19 cellular contexts compared by ENCODE assay signal in genomic region chr21:27759820-27760219, GRCh38.
DNase-seq lines count a peak whose midpoint lies in the region; ATAC-seq and TF ChIP-seq lines count a peak whose summit lies in the region.
"Had no signal": no experiment of that assay in that cellular context is flagged by ENCODE, and none has a peak within 500 bp of the region (broad histone marks: within the 10 kb centered on the region; RNA-seq: fewer than 3 reads in every experiment).

No MANE protein-coding gene starts in this region.

- no peaks in the 10 kb centered on the region for H3K4me1 ChIP-seq in lower lobe of right lung
- no peaks in the 10 kb centered on the region for H3K4me1 ChIP-seq in CD8-positive, alpha-beta memory T cell (ENCODE audit: insufficient read depth, low read length)
- H3K4me1 ChIP-seq: testis had no signal

- peaks cover 0 to 15% (median 3%) of the 10 kb centered on the region in 5 donors for H3K9me3 Mint-ChIP-seq in CD8-positive, alpha-beta memory T cell
- H3K9me3 Mint-ChIP-seq: activated T-helper 1 cell treated with anti-CD3 and anti-CD28 coated beads, Interleukin-12 subunit alpha, Interleukin-12 subunit beta, Interleukin-2, Interleukin-4 antibody, amounts not matched to agents 30 ng/mL and 10 ng/mL and 1 ng/mL, durations not matched to agents 14 hours and 24 hours and 36 hours; memory B cell had no signal

- ATAC-seq in lower lobe of right lung (peak in 1 of 2 donors; percentile 64), T-helper 17 cell (no peak)
- ATAC-seq: activated CD4-positive, alpha-beta T cell treated with anti-CD3 and anti-CD28 coated beads for 36 hours; naive thymus-derived CD4-positive, alpha-beta T cell; stimulated activated naive B cell treated with anti-CD40 and anti-IgM and Interleukin-4, amounts not matched to agents 10 μg/mL and 1 μg/mL and 100 μg/mL, for 72 hours had no signal

- H3K27ac Mint-ChIP-seq in CD8-positive, alpha-beta memory T cell, result no peak overlapping the region
- H3K27ac Mint-ChIP-seq in T-helper 17 cell, result no peak overlapping the region
- H3K27ac Mint-ChIP-seq: activated CD4-positive, alpha-beta T cell treated with anti-CD3 and anti-CD28 coated beads for 36 hours; activated T-helper 1 cell treated with anti-CD3 and anti-CD28 coated beads, Interleukin-12 subunit alpha, Interleukin-12 subunit beta, Interleukin-2, Interleukin-4 antibody, amounts not matched to agents 30 ng/mL and 10 ng/mL and 1 ng/mL, durations not matched to agents 14 hours and 24 hours and 36 hours; memory B cell; naive thymus-derived CD4-positive, alpha-beta T cell; stimulated activated naive B cell treated with anti-CD40 and anti-IgM and Interleukin-4, amounts not matched to agents 10 μg/mL and 1 μg/mL and 100 μg/mL, for 72 hours had no signal

- TF ChIP-seq CTCF in LNCaP clone FGC (IDR thresholded peaks at IDR 0.05; ENCODE audit: control insufficient read depth, extremely low read depth, insufficient read depth) (peak; percentile 40), epithelial cell of esophagus (IDR thresholded peaks at IDR 0.05; ENCODE audit: insufficient read depth, low read depth, low read length, missing control alignments) (peak; percentile 37), lower lobe of right lung (IDR thresholded peaks at IDR 0.05) (peak; percentile 10)

- H3K9me3 ChIP-seq in lower lobe of right lung (no peaks in the 10 kb centered on the region), T-helper 17 cell (ENCODE audit: control insufficient read depth, low read length, poor library complexity, severe bottlenecking) (no peaks in the 10 kb centered on the region)
- H3K9me3 ChIP-seq in CD8-positive, alpha-beta memory T cell (ENCODE audit: low read length), result no peaks in the 10 kb centered on the region
- H3K9me3 ChIP-seq: testis had no signal

- no peaks in the 10 kb centered on the region for H3K27me3 Mint-ChIP-seq in CD8-positive, alpha-beta memory T cell
- no peaks in the 10 kb centered on the region for H3K27me3 Mint-ChIP-seq in T-helper 17 cell
- H3K27me3 Mint-ChIP-seq: activated CD4-positive, alpha-beta T cell treated with anti-CD3 and anti-CD28 coated beads for 36 hours; memory B cell; stimulated activated naive B cell treated with anti-CD40 and anti-IgM and Interleukin-4, amounts not matched to agents 10 μg/mL and 1 μg/mL and 100 μg/mL, for 72 hours had no signal

- intact Hi-C loops in lower lobe of right lung (cut with DNase I), result no loop called here

- H3K4me1 Mint-ChIP-seq in CD8-positive, alpha-beta memory T cell, result no peaks in the 10 kb centered on the region
- H3K4me1 Mint-ChIP-seq in T-helper 17 cell, result no peaks in the 10 kb centered on the region
- H3K4me1 Mint-ChIP-seq: activated CD4-positive, alpha-beta T cell treated with anti-CD3 and anti-CD28 coated beads for 36 hours; memory B cell; naive thymus-derived CD4-positive, alpha-beta T cell; stimulated activated naive B cell treated with anti-CD40 and anti-IgM and Interleukin-4, amounts not matched to agents 10 μg/mL and 1 μg/mL and 100 μg/mL, for 72 hours had no signal

- H3K36me3 Mint-ChIP-seq in CD8-positive, alpha-beta memory T cell, result no peaks in the 10 kb centered on the region
- H3K36me3 Mint-ChIP-seq in T-helper 17 cell (ENCODE audit: low read depth), result no peaks in the 10 kb centered on the region
- H3K36me3 Mint-ChIP-seq: memory B cell; naive thymus-derived CD4-positive, alpha-beta T cell; stimulated activated naive B cell treated with anti-CD40 and anti-IgM and Interleukin-4, amounts not matched to agents 10 μg/mL and 1 μg/mL and 100 μg/mL, for 72 hours had no signal

- POLR2A ChIA-PET in CD8-positive, alpha-beta memory T cell (lab: Charles Lee), result no interaction called here

- CTCF ChIA-PET in CD8-positive, alpha-beta memory T cell (lab: Charles Lee), result no interaction called here

- H3K27me3 ChIP-seq in lower lobe of right lung (ENCODE audit: low read depth), result no peaks in the 10 kb centered on the region
- no peaks in the 10 kb centered on the region for H3K27me3 ChIP-seq in CD8-positive, alpha-beta memory T cell (ENCODE audit: insufficient read depth, low read length, poor library complexity, severe bottlenecking)
- H3K27me3 ChIP-seq: MG63, testis had no signal

- no peak overlapping the region for H3K4me3 Mint-ChIP-seq in CD8-positive, alpha-beta memory T cell
- no peak overlapping the region for H3K4me3 Mint-ChIP-seq in T-helper 17 cell
- H3K4me3 Mint-ChIP-seq: activated CD4-positive, alpha-beta T cell treated with anti-CD3 and anti-CD28 coated beads for 36 hours; activated T-helper 1 cell treated with anti-CD3 and anti-CD28 coated beads, Interleukin-12 subunit alpha, Interleukin-12 subunit beta, Interleukin-2, Interleukin-4 antibody, amounts not matched to agents 30 ng/mL and 10 ng/mL and 1 ng/mL, durations not matched to agents 14 hours and 24 hours and 36 hours; memory B cell; naive thymus-derived CD4-positive, alpha-beta T cell; stimulated activated naive B cell treated with anti-CD40 and anti-IgM and Interleukin-4, amounts not matched to agents 10 μg/mL and 1 μg/mL and 100 μg/mL, for 72 hours had no signal

- no peak overlapping the region for H3K27ac ChIP-seq in lower lobe of right lung
- H3K27ac ChIP-seq in CD8-positive, alpha-beta memory T cell (ENCODE audit: low read depth, low read length), result no peak overlapping the region
- H3K27ac ChIP-seq: testis had no signal

- H3K4me3 ChIP-seq in LNCaP clone FGC (ENCODE audit: low read depth, low read length), result no peak overlapping the region
- H3K4me3 ChIP-seq in epithelial cell of esophagus (ENCODE audit: low read length), result no peak overlapping the region
- no peak overlapping the region for H3K4me3 ChIP-seq in lower lobe of right lung
- no peak overlapping the region for H3K4me3 ChIP-seq in CD8-positive, alpha-beta memory T cell (ENCODE audit: low read length)
- H3K4me3 ChIP-seq: MG63, testis had no signal

- no peaks in the 10 kb centered on the region for H3K36me3 ChIP-seq in lower lobe of right lung
- H3K36me3 ChIP-seq in CD8-positive, alpha-beta memory T cell (ENCODE audit: insufficient read depth, low read length), result no peaks in the 10 kb centered on the region
- H3K36me3 ChIP-seq: MG63 had no signal

- DNase-seq in COLO829 (ENCODE audit: low spot score) (peak; percentile 18), LNCaP clone FGC (ENCODE audit: low read depth) (peak; percentile 14), epithelial cell of esophagus (ENCODE audit: low read depth) (peak; percentile 38), lower lobe of right lung (no peak), T-helper 17 cell (no peak), OCI-M2 (lab: John Stamatoyannopoulos, UW; ENCODE audit: unreplicated experiment) (no peak)
- DNase-seq in CD8-positive, alpha-beta memory T cell, result no peak
- DNase-seq: activated CD4-positive, alpha-beta T cell treated with anti-CD3 and anti-CD28 coated beads for 36 hours; activated naive CD4-positive, alpha-beta T cell treated with anti-CD3 and anti-CD28 coated beads, Interleukin-2, amount 50 U/mL, for 16 hours; erythroblast; MG63; naive thymus-derived CD4-positive, alpha-beta T cell; NCI-H1436 treated with DMSO at 0.1 percent for 48 hours; NCI-H69; stimulated activated CD4-positive, alpha-beta T cell treated with anti-CD3 and anti-CD28 coated beads, Interleukin-2, amount 100 ng/mL, for 48 hours; stimulated activated naive B cell treated with anti-CD40 and anti-IgM and Interleukin-4, amounts not matched to agents 10 μg/mL and 1 μg/mL and 100 μg/mL, for 72 hours had no signal

Comparison
In these comparisons a context has a peak if more than half of its experiments do, and no peak if none do; other contexts are left out.
1. DNase-seq: peak in COLO829 (single experiment), LNCaP clone FGC (single experiment) and epithelial cell of esophagus (single experiment); none in lower lobe of right lung (single experiment), CD8-positive, alpha-beta memory T cell (0 of 5), T-helper 17 cell (0 of 3) and OCI-M2 (single experiment).
2. Peak in every context shown above with its lines, with median percentiles within 50 percentile points of each other: CTCF ChIP-seq.